Comparison of ENCODE assay signal across 21 cellular contexts in the genomic region with DNA sequence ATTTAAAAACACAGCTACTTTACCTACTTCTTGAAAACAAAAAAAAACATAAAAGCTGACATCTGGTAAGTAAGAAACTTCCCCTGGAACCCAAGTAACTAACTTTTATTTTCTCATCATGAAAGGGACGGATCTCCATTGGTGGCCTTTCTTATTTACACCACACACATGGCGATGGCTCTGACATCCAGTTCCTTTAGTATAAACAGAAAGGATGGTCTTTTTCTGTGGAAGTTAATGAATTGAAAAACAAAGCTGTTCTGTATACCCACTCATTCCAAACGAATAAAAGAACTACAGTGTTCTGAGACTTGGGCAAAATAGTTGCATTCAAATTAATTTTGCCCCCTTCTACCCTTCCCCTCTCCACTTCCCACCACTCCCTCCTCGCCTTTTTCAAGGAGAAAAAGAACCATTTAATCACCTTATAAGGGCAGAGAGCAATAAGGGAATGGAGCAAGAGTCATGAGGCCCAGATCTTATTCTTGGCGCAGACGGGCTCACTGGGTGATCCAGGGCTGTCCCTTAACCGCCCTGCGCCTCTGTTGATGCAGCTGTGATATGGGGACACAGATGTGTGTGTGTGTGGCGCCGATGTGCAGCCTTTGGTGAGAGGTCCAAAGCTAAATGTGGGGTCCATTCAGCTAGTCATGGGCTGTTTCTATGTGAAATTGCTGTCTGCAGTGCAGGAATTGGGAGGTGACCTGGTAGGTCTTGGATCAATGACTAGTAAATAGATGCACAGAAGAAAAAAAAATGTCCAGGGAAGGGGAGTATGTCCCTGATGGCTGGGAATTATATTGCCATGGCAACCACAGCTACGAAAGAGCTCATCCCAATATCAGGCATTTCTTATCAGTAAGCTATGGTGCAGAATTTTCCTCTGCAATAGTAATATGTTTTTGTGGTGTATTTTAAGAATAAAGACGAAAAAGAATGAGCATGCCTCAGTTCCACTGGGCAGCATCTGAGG.
"Had no signal": no experiment of that assay in that cellular context is flagged by ENCODE, and none has a peak within 500 bp of the region (broad histone marks: within the 10 kb centered on the region; RNA-seq: fewer than 3 reads in every experiment).

No MANE protein-coding gene starts in this region.

- H3K9me3 ChIP-seq: gastrocnemius medialis had no signal

- H3K4me3 ChIP-seq: esophagus muscularis mucosa, gastrocnemius medialis had no signal

- H3K4me1 Mint-ChIP-seq: activated B cell treated with CpG ODN at 0.5 μM for 24 hours; stimulated activated naive B cell treated with anti-CD40 and anti-IgM and Interleukin-4, amounts not matched to agents 10 μg/mL and 1 μg/mL and 100 μg/mL, for 72 hours had no signal

- H3K4me3 Mint-ChIP-seq: activated B cell treated with CpG ODN at 0.5 μM for 24 hours; activated naive CD8-positive, alpha-beta T cell treated with anti-CD3 and anti-CD28 coated beads for 36 hours; activated T-cell treated with anti-CD3 and anti-CD28 coated beads, Interleukin-2, amount 50 U/mL, for 4 hours; nephron progenitor cell; stimulated activated naive B cell treated with anti-CD40 and anti-IgM and Interleukin-4, amounts not matched to agents 10 μg/mL and 1 μg/mL and 100 μg/mL, for 72 hours had no signal

- H3K27ac Mint-ChIP-seq: activated B cell treated with CpG ODN at 0.5 μM for 24 hours; activated naive CD8-positive, alpha-beta T cell treated with anti-CD3 and anti-CD28 coated beads for 36 hours; activated T-helper 2 cell treated with anti-CD3 and anti-CD28 coated beads, Interferon-gamma antibody, Interleukin-2, Interleukin-4, amounts not matched to agents 10 μg/mL and 5 μg/mL and 100 μg/mL, durations not matched to agents 14 hours and 24 hours and 36 hours; nephron progenitor cell had no signal

- H3K4me1 ChIP-seq: gastrocnemius medialis had no signal

- DNase-seq: activated B cell treated with CpG ODN at 0.5 μM for 24 hours; activated CD4-positive, alpha-beta T cell treated with anti-CD3 and anti-CD28 coated beads for 4 hours; activated CD4-positive, alpha-beta T cell treated with anti-CD3 and anti-CD28 coated beads, Interleukin-2, amount 50 U/mL, for 48 hours; activated CD8-positive, alpha-beta memory T cell treated with anti-CD3 and anti-CD28 coated beads, Interleukin-2, amount 50 U/mL, for 48 hours; activated naive CD4-positive, alpha-beta T cell treated with Interleukin-2 at 50 U/mL for 16 hours; activated naive CD8-positive, alpha-beta T cell treated with anti-CD3 and anti-CD28 coated beads for 36 hours; activated T-cell treated with anti-CD3 and anti-CD28 coated beads, Interleukin-2, amount 50 U/mL, for 4 hours; central memory CD4-positive, alpha-beta T cell; effector memory CD4-positive, alpha-beta T cell; gastrocnemius medialis; head of caudate nucleus; left ventricle myocardium superior; midbrain; nephron progenitor cell; nucleus accumbens; stimulated activated CD4-positive, alpha-beta T cell treated with anti-CD3 and anti-CD28 coated beads, Interleukin-2, amount 100 ng/mL, for 48 hours; stimulated activated CD8-positive, alpha-beta memory T cell treated with anti-CD3 and anti-CD28 coated beads, Interleukin-4, amount 100 ng/mL, for 48 hours; stimulated activated naive B cell treated with anti-CD40 and anti-IgM and Interleukin-4, amounts not matched to agents 10 μg/mL and 1 μg/mL and 100 μg/mL, for 72 hours; T-helper 9 cell had no signal

- ATAC-seq: activated T-cell treated with anti-CD3 and anti-CD28 coated beads, Interleukin-2, amount 50 U/mL, for 4 hours; gastrocnemius medialis; left ventricle myocardium superior; stimulated activated naive B cell treated with anti-CD40 and anti-IgM and Interleukin-4, amounts not matched to agents 10 μg/mL and 1 μg/mL and 100 μg/mL, for 72 hours had no signal

- H3K9me3 Mint-ChIP-seq: activated B cell treated with CpG ODN at 0.5 μM for 24 hours; activated T-cell treated with anti-CD3 and anti-CD28 coated beads, Interleukin-2, amount 50 U/mL, for 4 hours had no signal

- H3K27me3 ChIP-seq: gastrocnemius medialis had no signal

- H3K36me3 ChIP-seq: esophagus muscularis mucosa, gastrocnemius medialis had no signal

- H3K36me3 Mint-ChIP-seq: activated naive CD8-positive, alpha-beta T cell treated with anti-CD3 and anti-CD28 coated beads for 36 hours; stimulated activated naive B cell treated with anti-CD40 and anti-IgM and Interleukin-4, amounts not matched to agents 10 μg/mL and 1 μg/mL and 100 μg/mL, for 72 hours had no signal
